1 cellular context compared by ENCODE assay signal in genomic region chr6:5059036-5059896, GRCh38.
TF ChIP-seq lines count a peak whose summit lies in the region.

No MANE protein-coding gene starts in this region.

TF ChIP-seq in HepG2, 621 proteins besides CTCF, POLR2A, EP300 and RAD21 (continued from another document and continues in another):
- TF ChIP-seq ARID4A (CRISPR knock-in tag; IDR thresholded peaks at IDR 0.05; ENCODE audit: borderline replicate concordance) (peak; percentile 57; the same call in 1 of the 2 replicates), TGIF2 (CRISPR knock-in tag; IDR thresholded peaks at IDR 0.05) (peak; percentile 56; the same call in 1 of the 2 replicates), THAP9 (CRISPR knock-in tag; IDR thresholded peaks at IDR 0.05; ENCODE audit: borderline replicate concordance) (no peak), ZNF232 (CRISPR knock-in tag; IDR thresholded peaks at IDR 0.05; ENCODE audit: borderline replicate concordance) (peak; percentile 81; the same call in 1 of the 2 replicates), GZF1 (CRISPR knock-in tag; IDR thresholded peaks at IDR 0.05) (no peak; the same call in 1 of the 2 replicates), ZBTB14 (CRISPR knock-in tag; IDR thresholded peaks at IDR 0.05) (no peak), SMARCC2 (IDR thresholded peaks at IDR 0.05) (peak; percentile 81; the same call in 1 of the 2 replicates), ZNF460 (CRISPR knock-in tag; IDR thresholded peaks at IDR 0.05; ENCODE audit: borderline replicate concordance) (peak; percentile 90), KLF16 (CRISPR knock-in tag; IDR thresholded peaks at IDR 0.05) (0 out of 4 replicates have a peak, but pooled peaks of 1 of the 2 experiments have one; percentile 50), ZBTB3 (CRISPR knock-in tag; IDR thresholded peaks at IDR 0.05; ENCODE audit: borderline replicate concordance, low read depth) (no peak), PPARG (CRISPR knock-in tag; conservative IDR thresholded peaks at IDR 0.05) (peak; percentile 87), HINFP (CRISPR knock-in tag; IDR thresholded peaks at IDR 0.05; ENCODE audit: low read depth) (peak; percentile 55; the same call in 1 of the 2 replicates), FOXP4 (CRISPR knock-in tag; IDR thresholded peaks at IDR 0.05) (peak; percentile 90), SUZ12 (IDR thresholded peaks at IDR 0.05; ENCODE audit: low read depth, low read length) (no peak), GATAD1 (CRISPR knock-in tag; IDR thresholded peaks at IDR 0.05) (peak; percentile 63; the same call in 1 of the 2 replicates), NFE2L1 (CRISPR knock-in tag; IDR thresholded peaks at IDR 0.05; ENCODE audit: borderline replicate concordance) (no peak), GABPA (IDR thresholded peaks at IDR 0.05; ENCODE audit: low read depth, low read length) (no peak), GABPA (CRISPR knock-in tag; IDR thresholded peaks at IDR 0.05; ENCODE audit: low read depth) (peak; percentile 61; the same call in 1 of the 2 replicates), ISX (CRISPR knock-in tag; conservative IDR thresholded peaks at IDR 0.05) (no peak), CERS6 (CRISPR knock-in tag; IDR thresholded peaks at IDR 0.05) (no peak), EED (CRISPR knock-in tag; IDR thresholded peaks at IDR 0.05) (no peak), ATF7 (IDR thresholded peaks at IDR 0.05) (no peak), ATF7 (CRISPR knock-in tag; IDR thresholded peaks at IDR 0.05) (no peak), ZNF367 (CRISPR knock-in tag; IDR thresholded peaks at IDR 0.05; ENCODE audit: borderline replicate concordance) (no peak), ZNF3 (CRISPR knock-in tag; IDR thresholded peaks at IDR 0.05) (peak; percentile 95), KDM2A (CRISPR knock-in tag; IDR thresholded peaks at IDR 0.05; ENCODE audit: borderline replicate concordance, low read depth) (peak; percentile 64), SALL1 (CRISPR knock-in tag; IDR thresholded peaks at IDR 0.05) (peak; percentile 95), MNT (IDR thresholded peaks at IDR 0.05) (no peak), KLF15 (CRISPR knock-in tag; IDR thresholded peaks at IDR 0.05; ENCODE audit: borderline replicate concordance) (no peak), TCF7 (IDR thresholded peaks at IDR 0.05; ENCODE audit: low read depth) (peak; percentile 48; the same call in 1 of the 2 replicates), CAMTA2 (CRISPR knock-in tag; IDR thresholded peaks at IDR 0.05; ENCODE audit: borderline replicate concordance) (no peak), ZNF350 (CRISPR knock-in tag; IDR thresholded peaks at IDR 0.05; ENCODE audit: borderline replicate concordance, low read depth) (peak; percentile 69; the same call in 1 of the 2 replicates), ZNF264 (CRISPR knock-in tag; IDR thresholded peaks at IDR 0.05) (no peak), ZNF276 (CRISPR knock-in tag; IDR thresholded peaks at IDR 0.05; ENCODE audit: low read depth) (no peak)
